9 cellular contexts compared by ENCODE assay signal in the genomic region with DNA sequence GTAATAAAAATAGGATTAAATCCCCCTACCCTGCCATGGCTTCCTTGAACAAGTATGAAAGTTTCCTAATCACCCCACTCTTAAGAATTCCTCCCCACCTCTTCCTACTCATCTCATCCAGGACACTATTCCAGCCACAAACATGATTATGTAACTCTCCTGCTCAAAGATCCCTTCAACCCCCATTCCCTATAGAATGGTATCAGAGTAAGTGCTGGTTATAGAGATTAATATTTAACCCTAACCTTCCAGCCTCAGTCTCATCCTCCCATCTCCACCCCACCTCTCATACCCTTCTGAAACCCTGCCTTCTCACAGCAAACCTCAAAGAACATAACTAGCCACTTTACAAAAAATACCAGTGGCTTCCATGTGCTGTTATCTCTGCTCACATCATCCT.
A peak's percentile ranks its signal among the peaks of the same experiment; 100 is the strongest.
DNase-seq lines count a peak whose midpoint lies in the region; ATAC-seq and TF ChIP-seq lines count a peak whose summit lies in the region.
"Had no signal": no experiment of that assay in that cellular context is flagged by ENCODE, and none has a peak within 500 bp of the region (broad histone marks: within the 10 kb centered on the region; RNA-seq: fewer than 3 reads in every experiment).

No MANE protein-coding gene starts in this region.

- H3K4me1 ChIP-seq in right atrium auricular region (peaks cover 0 to 22% of the 10 kb centered on the region in 2 donors), subcutaneous abdominal adipose tissue (ENCODE audit: control insufficient read depth in 5 of 5, insufficient read depth in 5 of 5, low read length in 5 of 5) (peaks cover 0 to 17% (median 16%) of the 10 kb centered on the region in 5 donors)

- H3K9ac ChIP-seq in subcutaneous abdominal adipose tissue (ENCODE audit: low read length in 5 of 5) = no peak overlapping the region

- H3K27me3 ChIP-seq in right atrium auricular region (no peaks in the 10 kb centered on the region), subcutaneous abdominal adipose tissue (ENCODE audit: control insufficient read depth in 5 of 5, insufficient read depth in 4 of 5, low read length in 5 of 5) (no peaks in the 10 kb centered on the region)

- TF ChIP-seq CTCF in right atrium auricular region (IDR thresholded peaks at IDR 0.05) = no peak

- ATAC-seq in GM21381 (IDR thresholded peaks at IDR 0.05; ENCODE audit: unreplicated experiment) (peak; percentile 83), HG03565 (IDR thresholded peaks at IDR 0.05; ENCODE audit: unreplicated experiment) (peak; percentile 46), HG03045 (IDR thresholded peaks at IDR 0.05; ENCODE audit: unreplicated experiment) (no peak)
- ATAC-seq: activated CD8-positive, alpha-beta T cell treated with anti-CD3 and anti-CD28 coated beads for 36 hours had no signal

- H3K27ac ChIP-seq in right atrium auricular region (peak overlapping the region; percentile 68 to 69), subcutaneous abdominal adipose tissue (ENCODE audit: low read depth, low read length) (peak overlapping the region; percentile 68)

- DNase-seq in right atrium auricular region (ENCODE audit: low spot score) = no peak
- DNase-seq in SKM-1 (lab: John Stamatoyannopoulos, UW; ENCODE audit: unreplicated experiment) = no peak
- DNase-seq in SK-N-DZ (ENCODE audit: low spot score) = no peak
- no peak for DNase-seq in dedifferentiated amniotic fluid mesenchymal stem cell (ENCODE audit: extremely low spot score)
- DNase-seq: activated CD8-positive, alpha-beta T cell treated with anti-CD3 and anti-CD28 coated beads for 36 hours had no signal

- H3K4me3 ChIP-seq in right atrium auricular region = no peak overlapping the region
- no peak overlapping the region for H3K4me3 ChIP-seq in subcutaneous abdominal adipose tissue (ENCODE audit: low read depth in 1 of 5, low read length in 5 of 5)

- H3K36me3 ChIP-seq in right atrium auricular region (no peaks in the 10 kb centered on the region), subcutaneous abdominal adipose tissue (ENCODE audit: control insufficient read depth in 5 of 5, insufficient read depth in 5 of 5, low read length in 5 of 5) (peaks cover 0 to 7% (median 0%) of the 10 kb centered on the region in 5 donors)

- H3K9me3 ChIP-seq in right atrium auricular region = no peaks in the 10 kb centered on the region
- H3K9me3 ChIP-seq in subcutaneous abdominal adipose tissue (ENCODE audit: control insufficient read depth in 5 of 5, low read length in 5 of 5) = no peaks in the 10 kb centered on the region
